Comparison of ENCODE assay signal across 14 cellular contexts in the genomic region with DNA sequence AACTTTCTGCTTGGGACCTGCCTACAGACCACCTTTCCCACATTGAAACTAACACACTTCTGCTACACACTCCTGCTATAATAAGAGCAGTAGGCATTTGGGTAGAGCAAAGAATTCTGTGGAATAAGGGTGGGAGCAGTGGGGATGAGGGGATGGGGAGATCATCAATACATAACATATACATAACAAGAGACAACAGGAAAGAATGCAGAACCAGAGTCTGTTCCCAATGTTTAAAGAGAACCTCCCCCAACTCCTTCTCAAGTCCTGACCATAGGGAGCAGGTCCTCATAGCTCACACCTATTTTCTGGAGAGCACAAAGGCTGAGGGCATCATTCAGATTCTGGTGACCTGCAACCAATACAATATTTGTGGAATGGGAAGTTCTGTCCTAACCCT.
DNase-seq lines count a peak whose midpoint lies in the region; ATAC-seq, FAIRE-seq and TF ChIP-seq lines count a peak whose summit lies in the region.
"Had no signal": no experiment of that assay in that cellular context is flagged by ENCODE, and none has a peak within 500 bp of the region (broad histone marks: within the 10 kb centered on the region; RNA-seq: fewer than 3 reads in every experiment).

No MANE protein-coding gene starts in this region.

- H3K36me3 ChIP-seq in GM23338 (ENCODE audit: insufficient read depth) (no peaks in the 10 kb centered on the region), HUES64 (ENCODE audit: insufficient read depth, low read length) (no peaks in the 10 kb centered on the region), endothelial cell of umbilical vein (ENCODE audit: control insufficient read depth in 2 of 2, extremely low read depth in 1 of 2, insufficient read depth in 2 of 2, low read length in 2 of 2) (no peaks in the 10 kb centered on the region), hepatocyte (replicated peaks; ENCODE audit: insufficient read depth, low read depth) (no peaks in the 10 kb centered on the region)
- H3K36me3 ChIP-seq: HAP-1 had no signal

- H3K27ac ChIP-seq in GM23338 (ENCODE audit: low read depth) (no peak overlapping the region), HUES64 (ENCODE audit: low read depth, low read length) (peak overlapping the region; percentile 28; the same call in 1 of the 2 replicates), endothelial cell of umbilical vein (ENCODE audit: insufficient read depth, low read depth, low read length) (no peak overlapping the region), hepatocyte (no peak overlapping the region)
- H3K27ac ChIP-seq: BLaER1 treated with 17β-estradiol and CSF1 and Interleukin-3, amounts not matched to agents 10 nM and 100 nM; HL-60 had no signal

- no peaks in the 10 kb centered on the region; the same call in 2 of the 3 replicates for H3K36me3 Mint-ChIP-seq in GM23338 (ENCODE audit: low read depth)

- H3K9me2 ChIP-seq in GM23338 (ENCODE audit: insufficient read depth) (no peaks in the 10 kb centered on the region), hepatocyte (replicated peaks; ENCODE audit: insufficient read depth) (no peaks in the 10 kb centered on the region)

- no TSS peak for BruUV-seq in endothelial cell of umbilical vein (replicated peaks; lab: Mats Ljungman, UMichigan)

- H3K9me1 ChIP-seq in endothelial cell of umbilical vein (replicated peaks; ENCODE audit: control insufficient read depth, extremely low read depth, insufficient read depth, low read length) = no peaks in the 10 kb centered on the region

- no peaks in the 10 kb centered on the region; the same call in 2 of the 3 replicates for H3K9me3 Mint-ChIP-seq in GM23338

- CTCF ChIA-PET in endothelial cell of umbilical vein (lab: Charles Lee) = interaction anchor here (0.9 kb wide), 1 partner anchor 12 kb away, joined by 3 read pairs; no protein-coding TSS in a partner anchor

- H3K27me3 ChIP-seq in GM23338 (ENCODE audit: insufficient read depth) = peaks cover 99% of the 10 kb centered on the region
- H3K27me3 ChIP-seq in HUES64 (ENCODE audit: insufficient read depth, low read length) = peaks cover 97% of the 10 kb centered on the region
- H3K27me3 ChIP-seq in endothelial cell of umbilical vein (ENCODE audit: control insufficient read depth in 2 of 2, insufficient read depth in 2 of 2, low read length in 2 of 2) = peaks cover 85 to 91% of the 10 kb centered on the region in 2 experiments
- peaks cover 97% of the 10 kb centered on the region for H3K27me3 ChIP-seq in hepatocyte

- H3K4me3 Mint-ChIP-seq in GM23338 = peak overlapping the region; percentile 35
- H3K4me3 Mint-ChIP-seq: CD4-positive, CD25-positive, alpha-beta regulatory T cell had no signal

- peaks cover 97% of the 10 kb centered on the region for H3K27me3 Mint-ChIP-seq in GM23338 (ENCODE audit: insufficient read depth, low read depth, poor library complexity)

- no peak overlapping the region for H3K27ac Mint-ChIP-seq in GM23338
- H3K27ac Mint-ChIP-seq: CD4-positive, CD25-positive, alpha-beta regulatory T cell had no signal

- H2AFZ ChIP-seq in GM23338 (no peak overlapping the region), endothelial cell of umbilical vein (ENCODE audit: low read depth, low read length) (no peak overlapping the region), hepatocyte (no peak overlapping the region)

- no peak overlapping the region for H3K9ac ChIP-seq in HUES64 (ENCODE audit: low read depth, low read length)
- H3K9ac ChIP-seq in endothelial cell of umbilical vein (replicated peaks; ENCODE audit: extremely low read depth, insufficient read depth, low read length) = no peak overlapping the region
- H3K9ac ChIP-seq: BLaER1 treated with 17β-estradiol and CSF1 and Interleukin-3, amounts not matched to agents 10 nM and 100 nM had no signal

- H3F3A ChIP-seq in GM23338 (replicated peaks; ENCODE audit: low read depth) = peaks cover 24% of the 10 kb centered on the region

- peak; percentile 30 for ATAC-seq in GM23338
- ATAC-seq in left ventricle myocardium superior = no peak

- peaks cover 77% of the 10 kb centered on the region for H3K4me1 Mint-ChIP-seq in GM23338

- no peak for TF ChIP-seq POLR2A in endothelial cell of umbilical vein (IDR thresholded peaks at IDR 0.05; ENCODE audit: low read depth, low read length)

- DNase-seq in GM23338 (ENCODE audit: low spot score) (peak; percentile 83), endothelial cell of umbilical vein (ENCODE audit: low read depth, low spot score) (no peak), iPS-NIHi11 (ENCODE audit: low spot score) (peak; percentile 44), hepatocyte (ENCODE audit: low spot score) (no peak), EL (no peak), left ventricle myocardium superior (no peak)
- DNase-seq: 8988T; CD4-positive, CD25-positive, alpha-beta regulatory T cell; DMS53; IMR-90 had no signal

- dilution Hi-C loops in endothelial cell of umbilical vein (cut with MboI; ENCODE audit: extremely low pct_ligation_motif_present, low sequenced_read_pairs) = no loop called here

- POLR2A ChIA-PET in endothelial cell of umbilical vein (lab: Charles Lee) = no interaction called here

- H3K79me2 ChIP-seq in GM23338 (replicated peaks; ENCODE audit: insufficient read depth) (no peaks in the 10 kb centered on the region), endothelial cell of umbilical vein (ENCODE audit: control insufficient read depth, insufficient read depth, low read length) (no peaks in the 10 kb centered on the region), hepatocyte (no peaks in the 10 kb centered on the region)

- H3K4me3 ChIP-seq in GM23338 = peak overlapping the region; percentile 29; the same call in 1 of the 2 replicates
- peak overlapping the region; percentile 20; the same call in 1 of the 2 replicates for H3K4me3 ChIP-seq in HUES64 (ENCODE audit: low read length)
- H3K4me3 ChIP-seq in endothelial cell of umbilical vein (replicated peaks in 1 of 3; ENCODE audit: insufficient read depth in 1 of 3, low read depth in 1 of 3, low read length in 3 of 3) = no peak overlapping the region
- no peak overlapping the region for H3K4me3 ChIP-seq in hepatocyte
- H3K4me3 ChIP-seq: BLaER1 treated with 17β-estradiol and CSF1 and Interleukin-3, amounts not matched to agents 10 nM and 100 nM; HAP-1 had no signal

- H4K20me1 ChIP-seq in GM23338 (replicated peaks; ENCODE audit: insufficient read depth) (no peaks in the 10 kb centered on the region; the same call in 1 of the 2 replicates), endothelial cell of umbilical vein (replicated peaks; ENCODE audit: control insufficient read depth, extremely low read depth, insufficient read depth, low read length) (no peaks in the 10 kb centered on the region), hepatocyte (ENCODE audit: insufficient read depth, poor library complexity, severe bottlenecking) (peaks cover 3% of the 10 kb centered on the region)
- H4K20me1 ChIP-seq: BLaER1 treated with 17β-estradiol and CSF1 and Interleukin-3, amounts not matched to agents 10 nM and 100 nM had no signal

- no peaks in the 10 kb centered on the region for H3K9me3 ChIP-seq in HUES64 (ENCODE audit: insufficient read depth, low read depth, low read length)
- no peaks in the 10 kb centered on the region for H3K9me3 ChIP-seq in endothelial cell of umbilical vein (replicated peaks; ENCODE audit: control insufficient read depth, insufficient read depth, low read length)
- H3K9me3 ChIP-seq in hepatocyte (ENCODE audit: low read depth) = no peaks in the 10 kb centered on the region
- H3K9me3 ChIP-seq: HAP-1 had no signal

- intact Hi-C loops in endothelial cell of umbilical vein (cut with micrococcal nuclease) (no loop called here), left ventricle myocardium superior (cut with micrococcal nuclease) (no loop called here)

- TF ChIP-seq CTCF in GM23338 (conservative IDR thresholded peaks at IDR 0.05; ENCODE audit: low read depth in 2 of 2) (no peak), endothelial cell of umbilical vein (IDR thresholded peaks at IDR 0.05; ENCODE audit: extremely low read depth in 1 of 2, insufficient read depth in 1 of 2, low read depth in 1 of 2, low read length in 2 of 2) (no peak), hepatocyte (IDR thresholded peaks at IDR 0.05; ENCODE audit: poor library complexity) (no peak)

- H3K4me1 ChIP-seq in GM23338 (ENCODE audit: insufficient read depth) (peaks cover 75% of the 10 kb centered on the region), HUES64 (ENCODE audit: insufficient read depth, low read length) (peaks cover 66% of the 10 kb centered on the region), endothelial cell of umbilical vein (ENCODE audit: control insufficient read depth, extremely low read depth, insufficient read depth, low read length) (no peaks in the 10 kb centered on the region), hepatocyte (ENCODE audit: insufficient read depth) (peaks cover 11% of the 10 kb centered on the region)

- no peak for FAIRE-seq in endothelial cell of umbilical vein (lab: Jason Lieb, UNC)

- H3K4me2 ChIP-seq in GM23338 (peak overlapping the region; percentile 78), endothelial cell of umbilical vein (ENCODE audit: insufficient read depth, low read length) (no peak overlapping the region), hepatocyte (no peak overlapping the region)

TF ChIP-seq in GM23338, 12 proteins besides CTCF, POLR2A, EP300 and RAD21 (continues in another document):
- peak; percentile 48; the same call in 1 of the 2 replicates for TF ChIP-seq NANOG (IDR thresholded peaks at IDR 0.05; ENCODE audit: borderline replicate concordance)
- no peak for TF ChIP-seq ZNF331 (CRISPR knock-in tag; IDR thresholded peaks at IDR 0.05; ENCODE audit: low read depth)
- TF ChIP-seq POLR2AphosphoS5 (IDR thresholded peaks at IDR 0.05; ENCODE audit: low read depth) = no peak
- no peak for TF ChIP-seq ZNF114 (CRISPR knock-in tag; IDR thresholded peaks at IDR 0.05)

TF ChIP-seq in endothelial cell of umbilical vein, 7 proteins besides CTCF, POLR2A, EP300 and RAD21:
- TF ChIP-seq EZH2 (IDR thresholded peaks at IDR 0.05; ENCODE audit: borderline replicate concordance, low read depth, low read length, severe bottlenecking) (peak; percentile 38), FOS (IDR thresholded peaks at IDR 0.05; ENCODE audit: borderline replicate concordance, insufficient read depth, low read length) (no peak), JUN (IDR thresholded peaks at IDR 0.05; ENCODE audit: borderline replicate concordance, insufficient read depth, insufficient read length, low read depth) (no peak)

Comparison
In these comparisons a context has a peak if more than half of its experiments do, and no peak if none do; other contexts are left out.
1. DNase-seq: peak in GM23338 (single experiment) and iPS-NIHi11 (single experiment); none in endothelial cell of umbilical vein (single experiment), hepatocyte (single experiment), EL (single experiment) and left ventricle myocardium superior (single experiment).
2. H3K4me3 ChIP-seq: peak in GM23338 (single experiment) and HUES64 (single experiment); none in endothelial cell of umbilical vein (0 of 3) and hepatocyte (single experiment).